10 cellular contexts compared by ENCODE assay signal in the genomic region with DNA sequence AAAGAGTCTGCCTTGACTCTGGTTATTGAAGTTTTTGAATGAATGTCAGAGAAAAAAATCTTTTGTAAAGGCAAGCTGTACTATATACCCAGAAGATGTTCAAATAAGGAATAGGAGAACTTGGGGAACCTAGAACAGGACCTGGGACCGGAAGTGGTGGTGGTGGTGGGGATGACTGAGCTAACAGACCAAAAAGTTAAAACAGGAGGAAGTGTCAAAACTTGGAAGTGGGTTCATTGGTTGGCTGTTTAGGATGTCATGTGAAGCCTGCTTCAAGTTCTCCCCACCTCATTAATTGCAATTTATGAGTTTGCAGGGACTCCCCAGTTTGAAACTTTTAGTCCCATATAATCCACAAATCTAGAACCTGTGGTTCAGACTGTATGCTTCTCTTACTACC. TPM values are rescaled to one million over a fixed set of nuclear protein-coding genes. Genes with fewer than 3 reads are reported as not detected.
DNase-seq lines count a peak whose midpoint lies in the region; ATAC-seq, FAIRE-seq and TF ChIP-seq lines count a peak whose summit lies in the region.
"Had no signal": no experiment of that assay in that cellular context is flagged by ENCODE, and none has a peak within 500 bp of the region (broad histone marks: within the 10 kb centered on the region; RNA-seq: fewer than 3 reads in every experiment).

No MANE protein-coding gene starts in this region.

- FAIRE-seq in GM12878 (lab: Jason Lieb, UNC) = no peak
- FAIRE-seq: bronchial epithelial cell had no signal

- no peak; a peak in 1 of 4 replicates for TF ChIP-seq EP300 in GM12878 (IDR thresholded peaks at IDR 0.05; ENCODE audit: borderline replicate concordance in 1 of 2, control insufficient read depth in 1 of 2, low read depth in 2 of 2, low read length in 2 of 2)
- TF ChIP-seq EP300 in transverse colon (IDR thresholded peaks at IDR 0.05; ENCODE audit: low read depth) = no peak

- in situ Hi-C loops in GM12878 (cut with MboI) (no loop called here), transverse colon (cut with MboI; ENCODE audit: low pct_ligation_motif_present in 1 of 4, low pct_unique_long_range_greater_than_20kb in 1 of 4, low sequenced_read_pairs in 3 of 4) (no loop called here)

- SMC1A ChIA-PET in GM12878 (lab: Charles Lee; ENCODE audit: uncharacterized antibody, unreplicated experiment) = interaction anchor here (0.7 to 16.3 kb wide), 18 partner anchors 9 to 283 kb away, joined by 3 to 367 read pairs (median 4); partner anchors contain the start of gene PLXNC1

- TF ChIP-seq POLR2A in GM12878 (IDR thresholded peaks at IDR 0.05; ENCODE audit: low read depth, low read length) (no peak), transverse colon (IDR thresholded peaks at IDR 0.05) (no peak)

- H3K9ac ChIP-seq in GM12878 (ENCODE audit: control insufficient read depth, insufficient read depth, low read length) = peak overlapping the region; percentile 62; the same call in 1 of the 2 replicates

- peak; percentile 10 to 37 (median 14) for DNase-seq in stimulated activated CD4-positive, alpha-beta T cell treated with anti-CD3 and anti-CD28 coated beads, Interleukin-12 subunit alpha, Interleukin-12 subunit beta, amount 100 ng/mL, for 48 hours (ENCODE audit: low read depth in 2 of 3, low spot score in 1 of 3)
- DNase-seq in stimulated activated CD4-positive, alpha-beta T cell treated with anti-CD3 and anti-CD28 coated beads, Interleukin-4, amount 100 ng/mL, for 4 hours = no peak
- DNase-seq in NOMO-1 treated with DMSO at 0.1 percent for 48 hours (lab: John Stamatoyannopoulos, UW; ENCODE audit: unreplicated experiment) (peak; percentile 93), GM12878 (ENCODE audit: low read depth, low spot score) (no peak), transverse colon (peak; percentile 63), NCI-H1092 treated with DMSO at 0.1 percent for 48 hours (lab: John Stamatoyannopoulos, UW) (no peak), NCI-H748 (lab: John Stamatoyannopoulos, UW; ENCODE audit: unreplicated experiment) (no peak), activated gamma-delta T cell treated with Interleukin-2 at 50 U/mL for 16 hours (no peak)
- DNase-seq: trophoblast cell had no signal

- POLR2A ChIA-PET in GM12878 (lab: Charles Lee) = interaction anchor here (0.6 to 5.3 kb wide), 8 partner anchors 13 to 226 kb away, joined by 4 to 41 read pairs (median 8); no protein-coding TSS in a partner anchor

- H3K4me1 ChIP-seq in GM12878 (ENCODE audit: control insufficient read depth, insufficient read depth, low read length) (peaks cover 47% of the 10 kb centered on the region), transverse colon (peaks cover 0 to 19% (median 0%) of the 10 kb centered on the region in 4 donors)

- intact Hi-C loops in GM12878 (cut with micrococcal nuclease; ENCODE audit: unreplicated experiment) = loop anchor here (2.0 kb wide), 1 partner anchor 30 kb away; no protein-coding TSS in a partner anchor
- intact Hi-C loops in transverse colon (cut with DNase I; ENCODE audit: low total_unique reads) = no loop called here

- peak overlapping the region; percentile 95 for H3K4me2 ChIP-seq in GM12878 (ENCODE audit: control insufficient read depth, insufficient read depth)

- TF ChIP-seq CTCF in GM12878 (IDR thresholded peaks at IDR 0.05 in 2 of 3, conservative IDR thresholded peaks at IDR 0.05 in 1 of 3; ENCODE audit: control insufficient read depth in 2 of 3, extremely low read depth in 1 of 3, insufficient read depth in 1 of 3, low read depth in 3 of 3, low read length in 3 of 3) = no peak
- no peak for TF ChIP-seq CTCF in transverse colon (IDR thresholded peaks at IDR 0.05)

- H3K27me3 ChIP-seq in GM12878 (replicated peaks in 1 of 2; ENCODE audit: control insufficient read depth in 2 of 2, insufficient read depth in 2 of 2, low read length in 1 of 2) (no peaks in the 10 kb centered on the region), transverse colon (no peaks in the 10 kb centered on the region)

- H3K27ac ChIP-seq in GM12878 (ENCODE audit: control insufficient read depth, insufficient read depth) (peak overlapping the region; percentile 92), transverse colon (peak overlapping the region in 3 of 4 donors; percentile 57 to 70 (median 57))

- peaks cover 8% of the 10 kb centered on the region for H3K79me2 ChIP-seq in GM12878 (ENCODE audit: control insufficient read depth, insufficient read depth, low read length)

- H3K36me3 ChIP-seq in GM12878 (ENCODE audit: control insufficient read depth in 2 of 2, insufficient read depth in 2 of 2, low read length in 1 of 2) = peaks cover 7 to 14% of the 10 kb centered on the region in 2 experiments; a peak in 3 of 4 replicates
- H3K36me3 ChIP-seq in transverse colon = no peaks in the 10 kb centered on the region

- ATAC-seq in GM12878 = peak; percentile 71

- RAD21 ChIA-PET in GM12878 (lab: Charles Lee; ENCODE audit: unreplicated experiment) = interaction anchor here (0.6 to 8.2 kb wide), 11 partner anchors 18 to 89 kb away, joined by 3 to 107 read pairs (median 7); no protein-coding TSS in a partner anchor

- H4K20me1 ChIP-seq in GM12878 (ENCODE audit: control insufficient read depth, insufficient read depth) = no peaks in the 10 kb centered on the region

- TF ChIP-seq RAD21 in GM12878 (IDR thresholded peaks at IDR 0.05; ENCODE audit: insufficient read depth, low read depth, low read length) = no peak

- H3K4me3 ChIP-seq in GM12878 (peak overlapping the region; percentile 41; the same call in 1 of the 2 replicates), transverse colon (no peak overlapping the region)

- no peak overlapping the region for H2AFZ ChIP-seq in GM12878 (ENCODE audit: control insufficient read depth, low read depth, low read length)

- 0% methylated on average over 1 of the region's 1 CpG for WGBS in GM12878 (ENCODE audit: insufficient coverage, insufficient replicate concordance, low lambda C conversion rate, missing lambda C conversion rate)
- 30 to 74% methylated on average over 1 of the region's 1 CpG for WGBS in transverse colon (ENCODE audit: low coverage in 1 of 2), 2 donors

- BruUV-seq in GM12878 (replicated peaks; lab: Mats Ljungman, UMichigan) = no TSS peak

- CTCF ChIA-PET in GM12878 (lab: Yijun Ruan, JAX) = interaction anchor here (0.6 to 5.4 kb wide), 12 partner anchors 9 to 139 kb away, joined by 3 to 27 read pairs (median 4); no protein-coding TSS in a partner anchor

- H3K9me3 ChIP-seq in GM12878 (replicated peaks; ENCODE audit: control insufficient read depth, insufficient read depth, low read length) (peaks cover 8% of the 10 kb centered on the region), transverse colon (peaks cover 6 to 7% of the 10 kb centered on the region in 2 donors)

TF ChIP-seq in GM12878, 131 proteins besides CTCF, POLR2A, EP300 and RAD21 (continues in another document):
- TF ChIP-seq CHD4 (IDR thresholded peaks at IDR 0.05) = no peak
- no peak for TF ChIP-seq NFYA (IDR thresholded peaks at IDR 0.05; ENCODE audit: borderline replicate concordance, low read depth, low read length)
- no peak for TF ChIP-seq MEF2A (IDR thresholded peaks at IDR 0.05; ENCODE audit: insufficient read depth, low read depth, low read length)
- TF ChIP-seq, protein P1, sequence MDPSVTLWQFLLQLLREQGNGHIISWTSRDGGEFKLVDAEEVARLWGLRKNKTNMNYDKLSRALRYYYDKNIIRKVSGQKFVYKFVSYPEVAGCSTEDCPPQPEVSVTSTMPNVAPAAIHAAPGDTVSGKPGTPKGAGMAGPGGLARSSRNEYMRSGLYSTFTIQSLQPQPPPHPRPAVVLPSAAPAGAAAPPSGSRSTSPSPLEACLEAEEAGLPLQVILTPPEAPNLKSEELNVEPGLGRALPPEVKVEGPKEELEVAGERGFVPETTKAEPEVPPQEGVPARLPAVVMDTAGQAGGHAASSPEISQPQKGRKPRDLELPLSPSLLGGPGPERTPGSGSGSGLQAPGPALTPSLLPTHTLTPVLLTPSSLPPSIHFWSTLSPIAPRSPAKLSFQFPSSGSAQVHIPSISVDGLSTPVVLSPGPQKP (IDR thresholded peaks at IDR 0.05; ENCODE audit: low read depth, low read length) = no peak

RNA-seq across cellular contexts. Expression of gene PLXNC1, which starts 26.2 kb away (rescaled TPM):
- total RNA-seq in GM12878 (2013; cell fraction: nucleolus; rRNA removed) = 343 and 360 TPM in 2 replicates
- 29.4 and 31.9 TPM in 2 replicates for total RNA-seq in GM12878 (2014; rRNA removed)
- total RNA-seq in GM12878 (2014; rRNA removed; fragmentation: Illumina TruSeq; extraction: Trizol) = 34.6 and 34.8 TPM in 2 replicates
- 35.2 and 36.4 TPM in 2 replicates for total RNA-seq in GM12878 (2021)
- 10.7 TPM for polyA plus RNA-seq in GM12878 (2011; ENCODE audit: low read depth)
- 41.2 and 47.8 TPM in 2 replicates for polyA plus RNA-seq in GM12878 (2011; rRNA removed)
- polyA plus RNA-seq in GM12878 (2011; cell fraction: cytosol; rRNA removed) = 20.9 and 21.4 TPM in 2 replicates
- polyA plus RNA-seq in GM12878 (2011; cell fraction: nucleus; rRNA removed) = 52.1 and 55.5 TPM in 2 replicates
- 13.0 and 18.3 TPM in 2 replicates for polyA plus RNA-seq in GM12878 (2012)
- polyA plus RNA-seq in GM12878 (2014; fragmentation: Illumina TruSeq; extraction: Trizol) = 29.5 and 33.2 TPM in 2 replicates
- 1 to 10 TPM; 5.2 to 6.6 TPM for polyA plus RNA-seq in GM12878 (2014; fragmentation: Nextera tagmentation; extraction: Ambion mirVana)
- polyA plus RNA-seq in GM12878 (2014; rRNA removed) = 17.8 and 19.8 TPM in 2 replicates
- 1 to 10 TPM; 6.3 to 8.6 TPM for polyA plus RNA-seq in GM12878 (2016; fragmentation: Nextera tagmentation; extraction: Ambion mirVana)
- polyA minus RNA-seq in GM12878 (2011; rRNA and poly(A)+ RNA removed) = 101 and 119 TPM in 2 replicates
- 21.5 and 24.2 TPM in 2 replicates for polyA minus RNA-seq in GM12878 (2011; cell fraction: cytosol; rRNA and poly(A)+ RNA removed)
- polyA minus RNA-seq in GM12878 (2011; cell fraction: nucleus; rRNA and poly(A)+ RNA removed) = 88.5 and 139 TPM in 2 replicates
- 10 to 100 TPM in 1 of 4 donors, 1 to 10 TPM in 3; 3.3 to 12.7 (median 6.8) TPM for total RNA-seq in transverse colon

Comparison
In these comparisons a context has a peak if more than half of its experiments do, and no peak if none do; other contexts are left out.
1. DNase-seq: peak in stimulated activated CD4-positive, alpha-beta T cell treated with anti-CD3 and anti-CD28 coated beads, Interleukin-12 subunit alpha, Interleukin-12 subunit beta, amount 100 ng/mL, for 48 hours (3 of 3), NOMO-1 treated with DMSO at 0.1 percent for 48 hours (single experiment) and transverse colon (single experiment); none in stimulated activated CD4-positive, alpha-beta T cell treated with anti-CD3 and anti-CD28 coated beads, Interleukin-4, amount 100 ng/mL, for 4 hours (0 of 2), GM12878 (single experiment), NCI-H1092 treated with DMSO at 0.1 percent for 48 hours (single experiment), NCI-H748 (single experiment) and activated gamma-delta T cell treated with Interleukin-2 at 50 U/mL for 16 hours (single experiment).